In genomic region chr5:144102361-144102760, GRCh38 we compare ENCODE assay signal across 27 cellular contexts.
"Had no signal": no experiment of that assay in that cellular context is flagged by ENCODE, and none has a peak within 500 bp of the region (broad histone marks: within the 10 kb centered on the region; RNA-seq: fewer than 3 reads in every experiment).

No MANE protein-coding gene starts in this region.

- H3K4me1 Mint-ChIP-seq: activated CD4-positive, alpha-beta T cell treated with anti-CD3 and anti-CD28 coated beads, Interleukin-2, amount 10 ng/mL, durations not matched to agents 24 days and 14 days; activated naive CD4-positive, alpha-beta T cell treated with anti-CD3 and anti-CD28 coated beads, Interleukin-2, amount 10 ng/mL, durations not matched to agents 7 days and 5 days; activated naive CD8-positive, alpha-beta T cell treated with anti-CD3 and anti-CD28 coated beads, Interleukin-2, amount 10 ng/mL, durations not matched to agents 7 days and 5 days; central memory CD8-positive, alpha-beta T cell; nephron; stimulated activated effector memory CD8-positive, alpha-beta T cell treated with anti-CD3 and anti-CD28 coated beads, Interleukin-12 subunit alpha, Interleukin-12 subunit beta, amount 100 ng/mL, for 72 hours had no signal

- H3K36me3 Mint-ChIP-seq: activated CD4-positive, alpha-beta memory T cell treated with anti-CD3 and anti-CD28 coated beads for 36 hours; activated naive CD4-positive, alpha-beta T cell treated with anti-CD3 and anti-CD28 coated beads, Interleukin-2, amount 10 ng/mL, durations not matched to agents 7 days and 5 days; activated naive CD8-positive, alpha-beta T cell treated with anti-CD3 and anti-CD28 coated beads, Interleukin-2, amount 10 ng/mL, durations not matched to agents 7 days and 5 days; stimulated activated effector memory CD8-positive, alpha-beta T cell treated with anti-CD3 and anti-CD28 coated beads, Interleukin-12 subunit alpha, Interleukin-12 subunit beta, amount 100 ng/mL, for 72 hours; type B pancreatic cell had no signal

- H3K4me3 Mint-ChIP-seq: activated CD4-positive, alpha-beta memory T cell treated with anti-CD3 and anti-CD28 coated beads for 36 hours; activated CD4-positive, alpha-beta T cell treated with anti-CD3 and anti-CD28 coated beads, Interleukin-2, amount 10 ng/mL, durations not matched to agents 24 days and 14 days; activated naive CD4-positive, alpha-beta T cell treated with anti-CD3 and anti-CD28 coated beads, Interleukin-2, amount 10 ng/mL, durations not matched to agents 7 days and 5 days; activated naive CD8-positive, alpha-beta T cell treated with anti-CD3 and anti-CD28 coated beads, Interleukin-2, amount 10 ng/mL, durations not matched to agents 7 days and 5 days; activated T-helper 1 cell treated with anti-CD3 and anti-CD28 coated beads, Interleukin-12 subunit alpha, Interleukin-12 subunit beta, Interleukin-2, Interleukin-4 antibody, amounts not matched to agents 30 ng/mL and 10 ng/mL and 1 ng/mL, durations not matched to agents 14 hours and 24 hours and 36 hours; central memory CD8-positive, alpha-beta T cell; nephron; stimulated activated effector memory CD8-positive, alpha-beta T cell treated with anti-CD3 and anti-CD28 coated beads, Interleukin-12 subunit alpha, Interleukin-12 subunit beta, amount 100 ng/mL, for 72 hours; stimulated activated naive CD8-positive, alpha-beta T cell treated with anti-CD3 and anti-CD28 coated beads, Interleukin-15, Interleukin-2, amounts not matched to agents 100 ng/mL and 50 ng/mL, for 24 hours; T-helper 1 cell treated with Interleukin-12 subunit alpha and Interleukin-12 subunit beta and Interleukin-4 antibody, amounts not matched to agents 30 μg/mL and 1 μg/mL, for 36 hours; type B pancreatic cell had no signal

- H3K27ac Mint-ChIP-seq: activated CD4-positive, alpha-beta memory T cell treated with anti-CD3 and anti-CD28 coated beads for 36 hours; activated CD4-positive, alpha-beta T cell treated with anti-CD3 and anti-CD28 coated beads, Interleukin-2, amount 10 ng/mL, durations not matched to agents 24 days and 14 days; activated naive CD4-positive, alpha-beta T cell treated with anti-CD3 and anti-CD28 coated beads, Interleukin-2, amount 10 ng/mL, durations not matched to agents 7 days and 5 days; activated naive CD8-positive, alpha-beta T cell treated with anti-CD3 and anti-CD28 coated beads, Interleukin-2, amount 10 ng/mL, durations not matched to agents 7 days and 5 days; activated T-helper 1 cell treated with anti-CD3 and anti-CD28 coated beads, Interleukin-12 subunit alpha, Interleukin-12 subunit beta, Interleukin-2, Interleukin-4 antibody, amounts not matched to agents 30 ng/mL and 10 ng/mL and 1 ng/mL, durations not matched to agents 14 hours and 24 hours and 36 hours; nephron; stimulated activated effector memory CD8-positive, alpha-beta T cell treated with anti-CD3 and anti-CD28 coated beads, Interleukin-12 subunit alpha, Interleukin-12 subunit beta, amount 100 ng/mL, for 72 hours; stimulated activated naive CD8-positive, alpha-beta T cell treated with anti-CD3 and anti-CD28 coated beads, Interleukin-15, Interleukin-2, amounts not matched to agents 100 ng/mL and 50 ng/mL, for 24 hours; T-helper 1 cell treated with Interleukin-12 subunit alpha and Interleukin-12 subunit beta and Interleukin-4 antibody, amounts not matched to agents 30 μg/mL and 1 μg/mL, for 36 hours; type B pancreatic cell had no signal

- H3K36me3 ChIP-seq: esophagus muscularis mucosa, vagina had no signal

- H3K9me3 ChIP-seq: esophagus muscularis mucosa, mucosa of descending colon, vagina had no signal

- H3K27me3 ChIP-seq: esophagus muscularis mucosa, vagina had no signal

- ATAC-seq: left ventricle myocardium superior; mucosa of descending colon; sciatic nerve; stimulated activated effector memory CD8-positive, alpha-beta T cell treated with anti-CD3 and anti-CD28 coated beads, Interleukin-12 subunit alpha, Interleukin-12 subunit beta, amount 100 ng/mL, for 72 hours had no signal

- H3K4me3 ChIP-seq: esophagus muscularis mucosa, mucosa of descending colon, vagina had no signal

- DNase-seq: activated CD4-positive, alpha-beta memory T cell treated with anti-CD3 and anti-CD28 coated beads for 36 hours; activated CD4-positive, alpha-beta T cell treated with anti-CD3 and anti-CD28 coated beads, Interleukin-2, amount 10 ng/mL, durations not matched to agents 24 days and 14 days; activated CD4-positive, CD25-positive, alpha-beta regulatory T cell treated with anti-CD3 and anti-CD28 coated beads, Interleukin-2, amount 50 U/mL, for 72 hours; activated CD8-positive, alpha-beta memory T cell treated with anti-CD3 and anti-CD28 coated beads, Interleukin-2, amount 50 U/mL, for 4 hours; activated effector memory CD4-positive, alpha-beta T cell treated with anti-CD3 and anti-CD28 coated beads, Interleukin-2, amount 50 U/mL, for 16 hours; activated naive CD4-positive, alpha-beta T cell treated with anti-CD3 and anti-CD28 coated beads, Interleukin-2, amount 10 ng/mL, durations not matched to agents 7 days and 5 days; activated naive CD8-positive, alpha-beta T cell treated with anti-CD3 and anti-CD28 coated beads, Interleukin-2, amount 10 ng/mL, durations not matched to agents 7 days and 5 days; activated T-cell treated with anti-CD3 and anti-CD28 coated beads, Interleukin-2, amount 50 U/mL, for 1 hour; dermis blood vessel endothelial cell; effector CD4-positive, alpha-beta T cell; glutamatergic neuron; left ventricle myocardium superior; mucosa of descending colon; small intestine; stimulated activated CD4-positive, alpha-beta T cell treated with anti-CD3 and anti-CD28 coated beads, Interleukin-4, amount 100 ng/mL, for 24 hours; substantia nigra; T1000 had no signal

- H3K27me3 Mint-ChIP-seq: activated CD4-positive, alpha-beta memory T cell treated with anti-CD3 and anti-CD28 coated beads for 36 hours; activated CD4-positive, alpha-beta T cell treated with anti-CD3 and anti-CD28 coated beads, Interleukin-2, amount 10 ng/mL, durations not matched to agents 24 days and 14 days; activated naive CD8-positive, alpha-beta T cell treated with anti-CD3 and anti-CD28 coated beads, Interleukin-2, amount 10 ng/mL, durations not matched to agents 7 days and 5 days; central memory CD8-positive, alpha-beta T cell; type B pancreatic cell had no signal

- H3K9me3 Mint-ChIP-seq: activated CD4-positive, alpha-beta memory T cell treated with anti-CD3 and anti-CD28 coated beads for 36 hours; activated CD4-positive, alpha-beta T cell treated with anti-CD3 and anti-CD28 coated beads, Interleukin-2, amount 10 ng/mL, durations not matched to agents 24 days and 14 days; activated naive CD4-positive, alpha-beta T cell treated with anti-CD3 and anti-CD28 coated beads, Interleukin-2, amount 10 ng/mL, durations not matched to agents 7 days and 5 days; activated T-helper 1 cell treated with anti-CD3 and anti-CD28 coated beads, Interleukin-12 subunit alpha, Interleukin-12 subunit beta, Interleukin-2, Interleukin-4 antibody, amounts not matched to agents 30 ng/mL and 10 ng/mL and 1 ng/mL, durations not matched to agents 14 hours and 24 hours and 36 hours; central memory CD8-positive, alpha-beta T cell; stimulated activated effector memory CD8-positive, alpha-beta T cell treated with anti-CD3 and anti-CD28 coated beads, Interleukin-12 subunit alpha, Interleukin-12 subunit beta, amount 100 ng/mL, for 72 hours; T-helper 1 cell treated with Interleukin-12 subunit alpha and Interleukin-12 subunit beta and Interleukin-4 antibody, amounts not matched to agents 30 μg/mL and 1 μg/mL, for 36 hours; type B pancreatic cell had no signal
